1 cellular context compared by ENCODE assay signal in the genomic region with DNA sequence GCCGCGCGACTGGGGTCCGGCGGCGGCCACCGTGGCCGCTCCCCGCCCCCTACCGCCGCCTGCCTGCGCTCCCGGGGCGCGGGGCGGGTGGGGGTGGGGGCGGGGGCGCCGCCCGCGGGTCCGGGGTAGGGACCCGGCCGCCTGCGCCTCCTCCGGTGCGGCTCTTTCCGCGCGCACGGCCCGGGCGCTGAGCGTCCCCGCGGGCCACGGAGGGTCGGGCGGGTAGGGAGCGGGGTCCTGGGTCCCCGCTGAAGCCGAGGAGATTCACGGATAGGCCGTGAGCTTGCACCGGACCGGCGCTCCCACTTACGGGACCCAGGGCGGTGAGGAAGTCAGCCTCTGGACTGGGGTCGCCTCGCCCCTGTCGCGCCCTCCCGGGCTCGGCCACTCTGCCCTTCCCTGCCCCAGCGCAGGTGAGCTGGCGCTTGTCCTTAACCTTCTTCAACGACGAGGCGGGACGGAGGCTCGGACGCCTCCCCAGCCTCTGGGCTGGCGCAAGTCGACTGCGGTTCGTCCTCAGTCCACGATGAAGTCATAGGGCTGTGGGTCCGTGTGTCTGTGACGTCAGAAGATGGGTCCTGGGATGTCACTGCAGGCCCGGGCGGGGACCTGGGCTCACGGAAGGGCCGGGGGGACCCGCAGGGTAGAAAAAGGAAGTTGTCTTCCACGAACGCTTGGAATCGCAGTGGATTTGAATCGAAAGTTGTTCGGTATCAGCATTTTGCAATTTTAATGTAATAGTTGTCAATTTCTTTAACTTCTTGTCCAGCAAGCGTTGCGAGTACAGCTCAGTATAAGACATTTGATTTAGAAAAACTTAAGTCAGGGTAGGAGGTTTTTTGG.
TF ChIP-seq lines count a peak whose summit lies in the region.

No MANE protein-coding gene starts in this region.

TF ChIP-seq in K562, 482 proteins besides CTCF, POLR2A, EP300 and RAD21 (continued from another document and continues in another):
- TF ChIP-seq, protein P1, sequence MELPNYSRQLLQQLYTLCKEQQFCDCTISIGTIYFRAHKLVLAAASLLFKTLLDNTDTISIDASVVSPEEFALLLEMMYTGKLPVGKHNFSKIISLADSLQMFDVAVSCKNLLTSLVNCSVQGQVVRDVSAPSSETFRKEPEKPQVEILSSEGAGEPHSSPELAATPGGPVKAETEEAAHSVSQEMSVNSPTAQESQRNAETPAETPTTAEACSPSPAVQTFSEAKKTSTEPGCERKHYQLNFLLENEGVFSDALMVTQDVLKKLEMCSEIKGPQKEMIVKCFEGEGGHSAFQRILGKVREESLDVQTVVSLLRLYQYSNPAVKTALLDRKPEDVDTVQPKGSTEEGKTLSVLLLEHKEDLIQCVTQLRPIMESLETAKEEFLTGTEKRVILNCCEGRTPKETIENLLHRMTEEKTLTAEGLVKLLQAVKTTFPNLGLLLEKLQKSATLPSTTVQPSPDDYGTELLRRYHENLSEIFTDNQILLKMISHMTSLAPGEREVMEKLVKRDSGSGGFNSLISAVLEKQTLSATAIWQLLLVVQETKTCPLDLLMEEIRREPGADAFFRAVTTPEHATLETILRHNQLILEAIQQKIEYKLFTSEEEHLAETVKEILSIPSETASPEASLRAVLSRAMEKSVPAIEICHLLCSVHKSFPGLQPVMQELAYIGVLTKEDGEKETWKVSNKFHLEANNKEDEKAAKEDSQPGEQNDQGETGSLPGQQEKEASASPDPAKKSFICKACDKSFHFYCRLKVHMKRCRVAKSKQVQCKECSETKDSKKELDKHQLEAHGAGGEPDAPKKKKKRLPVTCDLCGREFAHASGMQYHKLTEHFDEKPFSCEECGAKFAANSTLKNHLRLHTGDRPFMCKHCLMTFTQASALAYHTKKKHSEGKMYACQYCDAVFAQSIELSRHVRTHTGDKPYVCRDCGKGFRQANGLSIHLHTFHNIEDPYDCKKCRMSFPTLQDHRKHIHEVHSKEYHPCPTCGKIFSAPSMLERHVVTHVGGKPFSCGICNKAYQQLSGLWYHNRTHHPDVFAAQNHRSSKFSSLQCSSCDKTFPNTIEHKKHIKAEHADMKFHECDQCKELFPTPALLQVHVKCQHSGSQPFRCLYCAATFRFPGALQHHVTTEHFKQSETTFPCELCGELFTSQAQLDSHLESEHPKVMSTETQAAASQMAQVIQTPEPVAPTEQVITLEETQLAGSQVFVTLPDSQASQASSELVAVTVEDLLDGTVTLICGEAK (IDR thresholded peaks at IDR 0.05) = peak; percentile 59; the same call in 1 of the 2 replicates
- TF ChIP-seq, protein P1 (CRISPR knock-in tag; IDR thresholded peaks at IDR 0.05) = no peak
- 0 out of 2 replicates have a peak, but pooled peaks have one; percentile 5 for TF ChIP-seq SMC3 (conservative IDR thresholded peaks at IDR 0.05; ENCODE audit: insufficient read depth, low read depth, low read length)
- TF ChIP-seq POLR2AphosphoS2 (IDR thresholded peaks at IDR 0.05; ENCODE audit: low read length) = no peak
- no peak for TF ChIP-seq ZFP1 (CRISPR knock-in tag; IDR thresholded peaks at IDR 0.05)
- no peak for TF ChIP-seq KLF16 (IDR thresholded peaks at IDR 0.05)
- TF ChIP-seq BACH1 (tag; IDR thresholded peaks at IDR 0.05) = no peak
- no peak for TF ChIP-seq ZC3H8 (IDR thresholded peaks at IDR 0.05)
- TF ChIP-seq, protein P2, sequence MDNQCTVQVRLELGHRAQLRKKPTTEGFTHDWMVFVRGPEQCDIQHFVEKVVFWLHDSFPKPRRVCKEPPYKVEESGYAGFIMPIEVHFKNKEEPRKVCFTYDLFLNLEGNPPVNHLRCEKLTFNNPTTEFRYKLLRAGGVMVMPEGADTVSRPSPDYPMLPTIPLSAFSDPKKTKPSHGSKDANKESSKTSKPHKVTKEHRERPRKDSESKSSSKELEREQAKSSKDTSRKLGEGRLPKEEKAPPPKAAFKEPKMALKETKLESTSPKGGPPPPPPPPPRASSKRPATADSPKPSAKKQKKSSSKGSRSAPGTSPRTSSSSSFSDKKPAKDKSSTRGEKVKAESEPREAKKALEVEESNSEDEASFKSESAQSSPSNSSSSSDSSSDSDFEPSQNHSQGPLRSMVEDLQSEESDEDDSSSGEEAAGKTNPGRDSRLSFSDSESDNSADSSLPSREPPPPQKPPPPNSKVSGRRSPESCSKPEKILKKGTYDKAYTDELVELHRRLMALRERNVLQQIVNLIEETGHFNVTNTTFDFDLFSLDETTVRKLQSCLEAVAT (IDR thresholded peaks at IDR 0.05) = 0 out of 4 replicates have a peak, but pooled peaks of 1 of the 2 experiments have one; percentile 41
- TF ChIP-seq MCM7 (IDR thresholded peaks at IDR 0.05) = no peak
- peak in 1 of 2 experiments; percentile 53; a peak in 2 of 4 replicates for TF ChIP-seq SRF (CRISPR knock-in tag; IDR thresholded peaks at IDR 0.05)
- TF ChIP-seq OTX1 (CRISPR knock-in tag; IDR thresholded peaks at IDR 0.05) = no peak
- no peak for TF ChIP-seq ZNF217 (CRISPR knock-in tag; IDR thresholded peaks at IDR 0.05)
- TF ChIP-seq POLR2G (IDR thresholded peaks at IDR 0.05; ENCODE audit: low read depth, low read length) = peak; percentile 82
- no peak for TF ChIP-seq ZNF551 (CRISPR knock-in tag; IDR thresholded peaks at IDR 0.05)
- TF ChIP-seq, protein P3, sequence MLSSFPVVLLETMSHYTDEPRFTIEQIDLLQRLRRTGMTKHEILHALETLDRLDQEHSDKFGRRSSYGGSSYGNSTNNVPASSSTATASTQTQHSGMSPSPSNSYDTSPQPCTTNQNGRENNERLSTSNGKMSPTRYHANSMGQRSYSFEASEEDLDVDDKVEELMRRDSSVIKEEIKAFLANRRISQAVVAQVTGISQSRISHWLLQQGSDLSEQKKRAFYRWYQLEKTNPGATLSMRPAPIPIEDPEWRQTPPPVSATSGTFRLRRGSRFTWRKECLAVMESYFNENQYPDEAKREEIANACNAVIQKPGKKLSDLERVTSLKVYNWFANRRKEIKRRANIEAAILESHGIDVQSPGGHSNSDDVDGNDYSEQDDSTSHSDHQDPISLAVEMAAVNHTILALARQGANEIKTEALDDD (IDR thresholded peaks at IDR 0.05) = no peak
- TF ChIP-seq, protein P4, sequence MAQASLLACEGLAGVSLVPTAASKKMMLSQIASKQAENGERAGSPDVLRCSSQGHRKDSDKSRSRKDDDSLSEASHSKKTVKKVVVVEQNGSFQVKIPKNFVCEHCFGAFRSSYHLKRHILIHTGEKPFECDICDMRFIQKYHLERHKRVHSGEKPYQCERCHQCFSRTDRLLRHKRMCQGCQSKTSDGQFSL (CRISPR knock-in tag; IDR thresholded peaks at IDR 0.05) = no peak
- TF ChIP-seq, protein P4 (tag; IDR thresholded peaks at IDR 0.05) = no peak
- peak in 1 of 2 experiments; percentile 56; a peak in 1 of 4 replicates for TF ChIP-seq TBL1XR1 (IDR thresholded peaks at IDR 0.05; ENCODE audit: low read length in 2 of 2)
- TF ChIP-seq, protein P5, sequence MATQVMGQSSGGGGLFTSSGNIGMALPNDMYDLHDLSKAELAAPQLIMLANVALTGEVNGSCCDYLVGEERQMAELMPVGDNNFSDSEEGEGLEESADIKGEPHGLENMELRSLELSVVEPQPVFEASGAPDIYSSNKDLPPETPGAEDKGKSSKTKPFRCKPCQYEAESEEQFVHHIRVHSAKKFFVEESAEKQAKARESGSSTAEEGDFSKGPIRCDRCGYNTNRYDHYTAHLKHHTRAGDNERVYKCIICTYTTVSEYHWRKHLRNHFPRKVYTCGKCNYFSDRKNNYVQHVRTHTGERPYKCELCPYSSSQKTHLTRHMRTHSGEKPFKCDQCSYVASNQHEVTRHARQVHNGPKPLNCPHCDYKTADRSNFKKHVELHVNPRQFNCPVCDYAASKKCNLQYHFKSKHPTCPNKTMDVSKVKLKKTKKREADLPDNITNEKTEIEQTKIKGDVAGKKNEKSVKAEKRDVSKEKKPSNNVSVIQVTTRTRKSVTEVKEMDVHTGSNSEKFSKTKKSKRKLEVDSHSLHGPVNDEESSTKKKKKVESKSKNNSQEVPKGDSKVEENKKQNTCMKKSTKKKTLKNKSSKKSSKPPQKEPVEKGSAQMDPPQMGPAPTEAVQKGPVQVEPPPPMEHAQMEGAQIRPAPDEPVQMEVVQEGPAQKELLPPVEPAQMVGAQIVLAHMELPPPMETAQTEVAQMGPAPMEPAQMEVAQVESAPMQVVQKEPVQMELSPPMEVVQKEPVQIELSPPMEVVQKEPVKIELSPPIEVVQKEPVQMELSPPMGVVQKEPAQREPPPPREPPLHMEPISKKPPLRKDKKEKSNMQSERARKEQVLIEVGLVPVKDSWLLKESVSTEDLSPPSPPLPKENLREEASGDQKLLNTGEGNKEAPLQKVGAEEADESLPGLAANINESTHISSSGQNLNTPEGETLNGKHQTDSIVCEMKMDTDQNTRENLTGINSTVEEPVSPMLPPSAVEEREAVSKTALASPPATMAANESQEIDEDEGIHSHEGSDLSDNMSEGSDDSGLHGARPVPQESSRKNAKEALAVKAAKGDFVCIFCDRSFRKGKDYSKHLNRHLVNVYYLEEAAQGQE (CRISPR knock-in tag; IDR thresholded peaks at IDR 0.05; ENCODE audit: low read depth) = no peak
- TF ChIP-seq MTA1 (IDR thresholded peaks at IDR 0.05; ENCODE audit: borderline replicate concordance) = 0 out of 2 replicates have a peak, but pooled peaks have one; percentile 33
- TF ChIP-seq, protein P6, sequence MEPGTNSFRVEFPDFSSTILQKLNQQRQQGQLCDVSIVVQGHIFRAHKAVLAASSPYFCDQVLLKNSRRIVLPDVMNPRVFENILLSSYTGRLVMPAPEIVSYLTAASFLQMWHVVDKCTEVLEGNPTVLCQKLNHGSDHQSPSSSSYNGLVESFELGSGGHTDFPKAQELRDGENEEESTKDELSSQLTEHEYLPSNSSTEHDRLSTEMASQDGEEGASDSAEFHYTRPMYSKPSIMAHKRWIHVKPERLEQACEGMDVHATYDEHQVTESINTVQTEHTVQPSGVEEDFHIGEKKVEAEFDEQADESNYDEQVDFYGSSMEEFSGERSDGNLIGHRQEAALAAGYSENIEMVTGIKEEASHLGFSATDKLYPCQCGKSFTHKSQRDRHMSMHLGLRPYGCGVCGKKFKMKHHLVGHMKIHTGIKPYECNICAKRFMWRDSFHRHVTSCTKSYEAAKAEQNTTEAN (CRISPR knock-in tag; IDR thresholded peaks at IDR 0.05) = no peak
- no peak for TF ChIP-seq SETDB1 (IDR thresholded peaks at IDR 0.05; ENCODE audit: low read length)
- TF ChIP-seq, protein P7, sequence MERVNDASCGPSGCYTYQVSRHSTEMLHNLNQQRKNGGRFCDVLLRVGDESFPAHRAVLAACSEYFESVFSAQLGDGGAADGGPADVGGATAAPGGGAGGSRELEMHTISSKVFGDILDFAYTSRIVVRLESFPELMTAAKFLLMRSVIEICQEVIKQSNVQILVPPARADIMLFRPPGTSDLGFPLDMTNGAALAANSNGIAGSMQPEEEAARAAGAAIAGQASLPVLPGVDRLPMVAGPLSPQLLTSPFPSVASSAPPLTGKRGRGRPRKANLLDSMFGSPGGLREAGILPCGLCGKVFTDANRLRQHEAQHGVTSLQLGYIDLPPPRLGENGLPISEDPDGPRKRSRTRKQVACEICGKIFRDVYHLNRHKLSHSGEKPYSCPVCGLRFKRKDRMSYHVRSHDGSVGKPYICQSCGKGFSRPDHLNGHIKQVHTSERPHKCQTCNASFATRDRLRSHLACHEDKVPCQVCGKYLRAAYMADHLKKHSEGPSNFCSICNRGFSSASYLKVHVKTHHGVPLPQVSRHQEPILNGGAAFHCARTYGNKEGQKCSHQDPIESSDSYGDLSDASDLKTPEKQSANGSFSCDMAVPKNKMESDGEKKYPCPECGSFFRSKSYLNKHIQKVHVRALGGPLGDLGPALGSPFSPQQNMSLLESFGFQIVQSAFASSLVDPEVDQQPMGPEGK (CRISPR knock-in tag; IDR thresholded peaks at IDR 0.05; ENCODE audit: borderline replicate concordance) = no peak
- TF ChIP-seq SPI1 (IDR thresholded peaks at IDR 0.05; ENCODE audit: borderline replicate concordance, low read depth, low read length) = no peak
- TF ChIP-seq SMAD2 (IDR thresholded peaks at IDR 0.05; ENCODE audit: low read depth, low read length) = no peak
- TF ChIP-seq RBM17 (IDR thresholded peaks at IDR 0.05; ENCODE audit: borderline replicate concordance, low read depth, low read length) = no peak
- peak; percentile 65 for TF ChIP-seq SUPT5H (IDR thresholded peaks at IDR 0.05)
- no peak for TF ChIP-seq EWSR1 (IDR thresholded peaks at IDR 0.05; ENCODE audit: borderline replicate concordance, low read depth, partially characterized antibody)
- no peak for TF ChIP-seq SRSF9 (IDR thresholded peaks at IDR 0.05; ENCODE audit: borderline replicate concordance, low read depth, low read length)
- no peak for TF ChIP-seq U2AF2 (optimal IDR thresholded peaks at IDR 0.05; ENCODE audit: low read depth, low read length)
- TF ChIP-seq, protein P8, sequence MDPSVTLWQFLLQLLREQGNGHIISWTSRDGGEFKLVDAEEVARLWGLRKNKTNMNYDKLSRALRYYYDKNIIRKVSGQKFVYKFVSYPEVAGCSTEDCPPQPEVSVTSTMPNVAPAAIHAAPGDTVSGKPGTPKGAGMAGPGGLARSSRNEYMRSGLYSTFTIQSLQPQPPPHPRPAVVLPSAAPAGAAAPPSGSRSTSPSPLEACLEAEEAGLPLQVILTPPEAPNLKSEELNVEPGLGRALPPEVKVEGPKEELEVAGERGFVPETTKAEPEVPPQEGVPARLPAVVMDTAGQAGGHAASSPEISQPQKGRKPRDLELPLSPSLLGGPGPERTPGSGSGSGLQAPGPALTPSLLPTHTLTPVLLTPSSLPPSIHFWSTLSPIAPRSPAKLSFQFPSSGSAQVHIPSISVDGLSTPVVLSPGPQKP (CRISPR knock-in tag; IDR thresholded peaks at IDR 0.05) = no peak
- TF ChIP-seq SIRT6 (IDR thresholded peaks at IDR 0.05; ENCODE audit: low read depth, low read length) = no peak
- peak; percentile 59 for TF ChIP-seq KDM5B (IDR thresholded peaks at IDR 0.05; ENCODE audit: insufficient replicate concordance, low read depth, low read length)
